ENCODE assay signal across 22 cellular contexts in genomic region chr7:40840990-40841389, GRCh38.
DNase-seq lines count a peak whose midpoint lies in the region; ATAC-seq, FAIRE-seq and TF ChIP-seq lines count a peak whose summit lies in the region.
"Had no signal": no experiment of that assay in that cellular context is flagged by ENCODE, and none has a peak within 500 bp of the region (broad histone marks: within the 10 kb centered on the region; RNA-seq: fewer than 3 reads in every experiment).

No MANE protein-coding gene starts in this region.

- FAIRE-seq in G401.6 (lab: Jason Lieb, UNC) (peak; percentile 11), endometrium (lab: Jason Lieb, UNC) (peak; percentile 81)
- FAIRE-seq: D721Med, GM12892 had no signal

- H3K27ac ChIP-seq in SU-DHL-6 (ENCODE audit: low read depth, low read length): peak overlapping the region; percentile 97
- peak overlapping the region; percentile 10 for H3K27ac ChIP-seq in osteoblast (ENCODE audit: low read depth, low read length)
- no peak overlapping the region for H3K27ac ChIP-seq in upper lobe of left lung
- H3K27ac ChIP-seq: C4-2B, HL-60 had no signal

- peaks cover 77% of the 10 kb centered on the region for H3F3A ChIP-seq in SU-DHL-6 (ENCODE audit: insufficient read depth)

- DNase-seq in osteoblast (ENCODE audit: insufficient read length, low spot score, missing footprints): no peak
- DNase-seq in H4 (ENCODE audit: low spot score): no peak
- DNase-seq in upper lobe of left lung: no peak
- no peak for DNase-seq in activated CD4-positive, CD25-positive, alpha-beta regulatory T cell treated with anti-CD3 and anti-CD28 coated beads, Interleukin-2, amount 50 U/mL, for 72 hours
- no peak for DNase-seq in DMS114 treated with DMSO at 0.1 percent for 48 hours (lab: John Stamatoyannopoulos, UW; ENCODE audit: unreplicated experiment)
- DNase-seq: AML-193; Caco-2; CD4-positive, alpha-beta T cell; DND-41; GDM1; H7; HFFc6; KG1 had no signal

- TF ChIP-seq CTCF in SU-DHL-6 (IDR thresholded peaks at IDR 0.05; ENCODE audit: insufficient read depth, low read length, poor library complexity, severe bottlenecking) (no peak), osteoblast (IDR thresholded peaks at IDR 0.05; ENCODE audit: extremely low read depth, low read depth, low read length) (no peak), upper lobe of left lung (IDR thresholded peaks at IDR 0.05) (no peak)

- ATAC-seq in upper lobe of left lung (ENCODE audit: low FRiP score in 2 of 2): no peak
- ATAC-seq: GM23338, HCT116 had no signal

- TF ChIP-seq POLR2A in upper lobe of left lung (IDR thresholded peaks at IDR 0.05): no peak

- H2AFZ ChIP-seq in SU-DHL-6 (ENCODE audit: low read depth, low read length, severe bottlenecking) (peak overlapping the region; percentile 7), osteoblast (ENCODE audit: low read length) (no peak overlapping the region)
- H2AFZ ChIP-seq: GM23338 had no signal

- peaks cover 7% of the 10 kb centered on the region; the same call in 1 of the 2 replicates for H3K9me3 ChIP-seq in SU-DHL-6 (ENCODE audit: insufficient read depth, low read length)
- no peaks in the 10 kb centered on the region for H3K9me3 ChIP-seq in osteoblast (ENCODE audit: low read depth, low read length)
- no peaks in the 10 kb centered on the region for H3K9me3 ChIP-seq in upper lobe of left lung
- H3K9me3 ChIP-seq: Caco-2 had no signal

- H3K4me1 ChIP-seq in osteoblast (ENCODE audit: insufficient read depth, low read length) (peaks cover 8% of the 10 kb centered on the region), upper lobe of left lung (no peaks in the 10 kb centered on the region)
- H3K4me1 ChIP-seq: Caco-2 had no signal

- TF ChIP-seq EP300 in upper lobe of left lung (IDR thresholded peaks at IDR 0.05): no peak

- H3K36me3 ChIP-seq in SU-DHL-6 (ENCODE audit: low read length): peaks cover 12% of the 10 kb centered on the region
- H3K36me3 ChIP-seq in osteoblast (ENCODE audit: insufficient read depth, low read length): no peaks in the 10 kb centered on the region
- no peaks in the 10 kb centered on the region for H3K36me3 ChIP-seq in upper lobe of left lung

- H3K27me3 ChIP-seq in SU-DHL-6 (ENCODE audit: low read length) (no peaks in the 10 kb centered on the region), osteoblast (ENCODE audit: insufficient read depth, low read length) (no peaks in the 10 kb centered on the region), upper lobe of left lung (no peaks in the 10 kb centered on the region)

- H3K79me2 ChIP-seq in SU-DHL-6 (ENCODE audit: insufficient read depth, low read length) (peaks cover 24% of the 10 kb centered on the region), osteoblast (ENCODE audit: insufficient read depth, low read length) (peaks cover 8% of the 10 kb centered on the region)

- H3K4me3 ChIP-seq in SU-DHL-6 (ENCODE audit: insufficient read depth, low read length, poor library complexity, severe bottlenecking) (peak overlapping the region; percentile 36), osteoblast (ENCODE audit: insufficient read depth, low read length) (no peak overlapping the region), upper lobe of left lung (no peak overlapping the region)
- H3K4me3 ChIP-seq: GM23338 had no signal

- H4K20me1 ChIP-seq in SU-DHL-6 (ENCODE audit: low read depth, low read length) (no peaks in the 10 kb centered on the region), osteoblast (ENCODE audit: insufficient read depth, low read length) (no peaks in the 10 kb centered on the region)

- no peaks in the 10 kb centered on the region for H3K9me2 ChIP-seq in SU-DHL-6 (replicated peaks; ENCODE audit: insufficient read depth, low read length)

- H3K4me2 ChIP-seq in SU-DHL-6 (ENCODE audit: low read depth, low read length, poor library complexity, severe bottlenecking): peak overlapping the region; percentile 78
- no peak overlapping the region for H3K4me2 ChIP-seq in osteoblast (ENCODE audit: insufficient read depth, low read length)
- H3K4me2 ChIP-seq: GM23338 had no signal

- H3K9ac ChIP-seq in SU-DHL-6 (ENCODE audit: low read length): peak overlapping the region; percentile 49

Comparison
In these comparisons a context has a peak if more than half of its experiments do, and no peak if none do; other contexts are left out.
1. H3K27ac ChIP-seq: peak in SU-DHL-6 (single experiment) and osteoblast (single experiment); none in upper lobe of left lung (0 of 4).